32 cellular contexts compared by ENCODE assay signal in genomic region chr13:21749410-21749809, GRCh38.
DNase-seq lines count a peak whose midpoint lies in the region; ATAC-seq, FAIRE-seq and TF ChIP-seq lines count a peak whose summit lies in the region.
"Had no signal": no experiment of that assay in that cellular context is flagged by ENCODE, and none has a peak within 500 bp of the region (broad histone marks: within the 10 kb centered on the region; RNA-seq: fewer than 3 reads in every experiment).

No MANE protein-coding gene starts in this region.

- H3K4me1 ChIP-seq in keratinocyte (ENCODE audit: control insufficient read depth, extremely low read depth, insufficient read depth, low read length) = no peaks in the 10 kb centered on the region
- H3K4me1 ChIP-seq: A549; BLaER1 treated with 17β-estradiol and CSF1 and Interleukin-3, amounts not matched to agents 10 nM and 100 nM; colonic mucosa; heart left ventricle; upper lobe of right lung had no signal

- H3K4me3 ChIP-seq in AG04450 (ENCODE audit: low read depth, low read length) = no peak overlapping the region
- H3K4me3 ChIP-seq in keratinocyte (ENCODE audit: control insufficient read depth in 2 of 3, extremely low read depth in 1 of 3, insufficient read depth in 2 of 3, low read depth in 1 of 3, low read length in 3 of 3) = no peak overlapping the region
- H3K4me3 ChIP-seq: A549; BLaER1 treated with 17β-estradiol and CSF1 and Interleukin-3, amounts not matched to agents 10 nM and 100 nM; colonic mucosa; heart left ventricle; left ventricle myocardium inferior; smooth muscle cell; upper lobe of right lung had no signal

- H3K79me2 ChIP-seq in keratinocyte (ENCODE audit: control insufficient read depth, insufficient read depth, low read length) = no peaks in the 10 kb centered on the region

- no peaks in the 10 kb centered on the region for H3K4me1 Mint-ChIP-seq in HFFc6 (ENCODE audit: low read depth)
- H3K4me1 Mint-ChIP-seq: activated naive CD8-positive, alpha-beta T cell treated with anti-CD3 and anti-CD28 coated beads, Interleukin-2, amount 10 ng/mL, durations not matched to agents 7 days and 5 days; IgD-negative memory B cell; naive thymus-derived CD4-positive, alpha-beta T cell had no signal

- POLR2A ChIA-PET in AG04450 (lab: Yijun Ruan, JAX) = no interaction called here

- no peak overlapping the region for H3K4me2 ChIP-seq in keratinocyte (ENCODE audit: control insufficient read depth, extremely low read depth, insufficient read depth, low read depth, low read length)
- H3K4me2 ChIP-seq: A549; BLaER1 treated with 17β-estradiol and CSF1 and Interleukin-3, amounts not matched to agents 10 nM and 100 nM; smooth muscle cell had no signal

- no peak overlapping the region for H2AFZ ChIP-seq in keratinocyte (ENCODE audit: control insufficient read depth, low read length)

- H3K27ac ChIP-seq in AG04450 (ENCODE audit: low read depth, low read length) (no peak overlapping the region), keratinocyte (ENCODE audit: control insufficient read depth, insufficient read depth, low read length) (no peak overlapping the region)
- H3K27ac ChIP-seq: A549; BLaER1 treated with 17β-estradiol and CSF1 and Interleukin-3, amounts not matched to agents 10 nM and 100 nM; colonic mucosa; heart left ventricle; left ventricle myocardium inferior; upper lobe of right lung had no signal

- no peaks in the 10 kb centered on the region for H3K36me3 Mint-ChIP-seq in HFFc6 (ENCODE audit: low read depth)
- H3K36me3 Mint-ChIP-seq: activated naive CD8-positive, alpha-beta T cell treated with anti-CD3 and anti-CD28 coated beads, Interleukin-2, amount 10 ng/mL, durations not matched to agents 7 days and 5 days; IgD-negative memory B cell; mesothelial cell of epicardium had no signal

- no peak overlapping the region for H3K27ac Mint-ChIP-seq in HFFc6
- H3K27ac Mint-ChIP-seq: activated CD8-positive, alpha-beta T cell treated with anti-CD3 and anti-CD28 coated beads for 36 hours; activated naive CD8-positive, alpha-beta T cell treated with anti-CD3 and anti-CD28 coated beads, Interleukin-2, amount 10 ng/mL, durations not matched to agents 7 days and 5 days; endodermal cell; IgD-negative memory B cell; mesothelial cell of epicardium; naive thymus-derived CD4-positive, alpha-beta T cell had no signal

- ATAC-seq in GM21717 (IDR thresholded peaks at IDR 0.05; ENCODE audit: unreplicated experiment) (no peak), HG02885 (IDR thresholded peaks at IDR 0.05; ENCODE audit: poor library complexity, unreplicated experiment) (no peak)
- ATAC-seq: A549; activated CD8-positive, alpha-beta T cell treated with anti-CD3 and anti-CD28 coated beads for 36 hours; HCT116; heart left ventricle; naive thymus-derived CD4-positive, alpha-beta T cell; upper lobe of right lung had no signal

- DNase-seq in AG04450 (ENCODE audit: low read depth, low spot score) (peak; percentile 71), HFFc6 (peak; percentile 19), astrocyte of the hippocampus (ENCODE audit: low read depth, low spot score) (peak; percentile 68), keratinocyte (ENCODE audit: low read depth, low spot score) (peak; percentile 7), RPMI8226 (no peak), ureter (ENCODE audit: low spot score) (no peak)
- DNase-seq: activated CD4-positive, CD25-positive, alpha-beta regulatory T cell treated with anti-CD3 and anti-CD28 coated beads, Interleukin-2, amount 50 U/mL, for 72 hours; activated CD8-positive, alpha-beta T cell treated with anti-CD3 and anti-CD28 coated beads for 36 hours; activated effector memory CD4-positive, alpha-beta T cell treated with Interleukin-2 at 50 U/mL for 16 hours; activated naive CD8-positive, alpha-beta T cell treated with anti-CD3 and anti-CD28 coated beads, Interleukin-2, amount 10 ng/mL, durations not matched to agents 7 days and 5 days; Calu3; colonic mucosa; endodermal cell; heart left ventricle; left ventricle myocardium inferior; naive thymus-derived CD4-positive, alpha-beta T cell; NCI-H2081; occipital lobe; SIG-M5; stimulated activated CD4-positive, alpha-beta T cell treated with anti-CD3 and anti-CD28 coated beads, Interleukin-2, amount 100 ng/mL, for 24 hours; T-helper 1 cell; upper lobe of right lung had no signal

- H3K27me3 Mint-ChIP-seq in HFFc6 (ENCODE audit: insufficient read depth) = peaks cover 3% of the 10 kb centered on the region; the same call in 1 of the 2 replicates

- no peaks in the 10 kb centered on the region for H4K20me1 ChIP-seq in keratinocyte (ENCODE audit: control insufficient read depth, extremely low read depth, insufficient read depth, low read length)
- H4K20me1 ChIP-seq: BLaER1 treated with 17β-estradiol and CSF1 and Interleukin-3, amounts not matched to agents 10 nM and 100 nM had no signal

- TF ChIP-seq CTCF in AG04450 (IDR thresholded peaks at IDR 0.05; ENCODE audit: low read depth, low read length) = no peak
- TF ChIP-seq CTCF in HFFc6 (IDR thresholded peaks at IDR 0.05) = no peak
- TF ChIP-seq CTCF in keratinocyte (optimal IDR thresholded peaks at IDR 0.05 in 1 of 3, IDR thresholded peaks at IDR 0.05 in 1 of 3, conservative IDR thresholded peaks at IDR 0.05 in 1 of 3; ENCODE audit: extremely low read depth in 1 of 3, insufficient read depth in 2 of 3, low read length in 3 of 3) = no peak

- CTCF ChIA-PET in AG04450 (lab: Charles Lee) = no interaction called here

- H3K9me1 ChIP-seq in keratinocyte (ENCODE audit: control insufficient read depth, extremely low read depth, insufficient read depth, low read length) = no peaks in the 10 kb centered on the region

- no peaks in the 10 kb centered on the region for H3K36me3 ChIP-seq in keratinocyte (ENCODE audit: control insufficient read depth in 2 of 2, extremely low read depth in 1 of 2, insufficient read depth in 2 of 2, low read length in 2 of 2)
- H3K36me3 ChIP-seq: BLaER1 treated with 17β-estradiol and CSF1 and Interleukin-3, amounts not matched to agents 10 nM and 100 nM; colonic mucosa; heart left ventricle; left ventricle myocardium inferior; upper lobe of right lung had no signal

- H3K4me3 Mint-ChIP-seq in HFFc6 = no peak overlapping the region
- H3K4me3 Mint-ChIP-seq: activated CD8-positive, alpha-beta T cell treated with anti-CD3 and anti-CD28 coated beads for 36 hours; activated naive CD8-positive, alpha-beta T cell treated with anti-CD3 and anti-CD28 coated beads, Interleukin-2, amount 10 ng/mL, durations not matched to agents 7 days and 5 days; endodermal cell; IgD-negative memory B cell; mesothelial cell of epicardium; naive thymus-derived CD4-positive, alpha-beta T cell had no signal

- no peaks in the 10 kb centered on the region for H3K27me3 ChIP-seq in AG04450 (ENCODE audit: control insufficient read depth, insufficient read depth, low read length)
- H3K27me3 ChIP-seq in keratinocyte (ENCODE audit: control insufficient read depth, extremely low read depth, insufficient read depth, low read length) = no peaks in the 10 kb centered on the region
- H3K27me3 ChIP-seq: BLaER1 treated with 17β-estradiol and CSF1 and Interleukin-3, amounts not matched to agents 10 nM and 100 nM; colonic mucosa; heart left ventricle; upper lobe of right lung had no signal

- no peak overlapping the region for H3K9ac ChIP-seq in keratinocyte (ENCODE audit: control insufficient read depth, extremely low read depth, insufficient read depth, low read length)
- H3K9ac ChIP-seq: BLaER1 treated with 17β-estradiol and CSF1 and Interleukin-3, amounts not matched to agents 10 nM and 100 nM had no signal

- dilution Hi-C loops in keratinocyte (cut with MboI; ENCODE audit: extremely low pct_ligation_motif_present, low sequenced_read_pairs) = no loop called here

- FAIRE-seq in keratinocyte (lab: Jason Lieb, UNC) = no peak
- FAIRE-seq: A549, G401.6, TTC549 had no signal

- H3K9me3 Mint-ChIP-seq in HFFc6 = peaks cover 8% of the 10 kb centered on the region
- H3K9me3 Mint-ChIP-seq: activated CD8-positive, alpha-beta T cell treated with anti-CD3 and anti-CD28 coated beads for 36 hours; endodermal cell had no signal

- H3K9me3 ChIP-seq in AG04450 (ENCODE audit: control insufficient read depth, insufficient read depth, low read length) = no peaks in the 10 kb centered on the region
- H3K9me3 ChIP-seq in keratinocyte (ENCODE audit: control insufficient read depth, low read depth, low read length) = no peaks in the 10 kb centered on the region
- H3K9me3 ChIP-seq: A549, colonic mucosa, upper lobe of right lung had no signal

Comparison
In these comparisons a context has a peak if more than half of its experiments do, and no peak if none do; other contexts are left out.
1. DNase-seq: peak in AG04450 (single experiment), HFFc6 (single experiment), astrocyte of the hippocampus (single experiment) and keratinocyte (single experiment); none in RPMI8226 (single experiment) and ureter (single experiment).